In genomic region chr6:34225551-34225950, GRCh38 we compare ENCODE assay signal across 2 cellular contexts.
A peak's percentile ranks its signal among the peaks of the same experiment; 100 is the strongest.
TF ChIP-seq lines count a peak whose summit lies in the region.

No MANE protein-coding gene starts in this region.

TF ChIP-seq in GM23338, 12 proteins besides CTCF, POLR2A, EP300 and RAD21:
- TF ChIP-seq JUNB (IDR thresholded peaks at IDR 0.05; ENCODE audit: unreplicated experiment): no peak
- TF ChIP-seq NANOG (IDR thresholded peaks at IDR 0.05; ENCODE audit: borderline replicate concordance): no peak
- TF ChIP-seq CREB1 (CRISPR knock-in tag; IDR thresholded peaks at IDR 0.05; ENCODE audit: low read depth): no peak
- TF ChIP-seq ZNF331 (CRISPR knock-in tag; IDR thresholded peaks at IDR 0.05; ENCODE audit: low read depth): no peak
- TF ChIP-seq ZNF114 (CRISPR knock-in tag; IDR thresholded peaks at IDR 0.05): no peak
- TF ChIP-seq STAT1 (IDR thresholded peaks at IDR 0.05; ENCODE audit: unreplicated experiment): no peak
- no peak for TF ChIP-seq REST (IDR thresholded peaks at IDR 0.05; ENCODE audit: unreplicated experiment)
- no peak for TF ChIP-seq ETS1 (IDR thresholded peaks at IDR 0.05)

TF ChIP-seq in K562, 482 proteins besides CTCF, POLR2A, EP300 and RAD21:
- TF ChIP-seq, protein P1, sequence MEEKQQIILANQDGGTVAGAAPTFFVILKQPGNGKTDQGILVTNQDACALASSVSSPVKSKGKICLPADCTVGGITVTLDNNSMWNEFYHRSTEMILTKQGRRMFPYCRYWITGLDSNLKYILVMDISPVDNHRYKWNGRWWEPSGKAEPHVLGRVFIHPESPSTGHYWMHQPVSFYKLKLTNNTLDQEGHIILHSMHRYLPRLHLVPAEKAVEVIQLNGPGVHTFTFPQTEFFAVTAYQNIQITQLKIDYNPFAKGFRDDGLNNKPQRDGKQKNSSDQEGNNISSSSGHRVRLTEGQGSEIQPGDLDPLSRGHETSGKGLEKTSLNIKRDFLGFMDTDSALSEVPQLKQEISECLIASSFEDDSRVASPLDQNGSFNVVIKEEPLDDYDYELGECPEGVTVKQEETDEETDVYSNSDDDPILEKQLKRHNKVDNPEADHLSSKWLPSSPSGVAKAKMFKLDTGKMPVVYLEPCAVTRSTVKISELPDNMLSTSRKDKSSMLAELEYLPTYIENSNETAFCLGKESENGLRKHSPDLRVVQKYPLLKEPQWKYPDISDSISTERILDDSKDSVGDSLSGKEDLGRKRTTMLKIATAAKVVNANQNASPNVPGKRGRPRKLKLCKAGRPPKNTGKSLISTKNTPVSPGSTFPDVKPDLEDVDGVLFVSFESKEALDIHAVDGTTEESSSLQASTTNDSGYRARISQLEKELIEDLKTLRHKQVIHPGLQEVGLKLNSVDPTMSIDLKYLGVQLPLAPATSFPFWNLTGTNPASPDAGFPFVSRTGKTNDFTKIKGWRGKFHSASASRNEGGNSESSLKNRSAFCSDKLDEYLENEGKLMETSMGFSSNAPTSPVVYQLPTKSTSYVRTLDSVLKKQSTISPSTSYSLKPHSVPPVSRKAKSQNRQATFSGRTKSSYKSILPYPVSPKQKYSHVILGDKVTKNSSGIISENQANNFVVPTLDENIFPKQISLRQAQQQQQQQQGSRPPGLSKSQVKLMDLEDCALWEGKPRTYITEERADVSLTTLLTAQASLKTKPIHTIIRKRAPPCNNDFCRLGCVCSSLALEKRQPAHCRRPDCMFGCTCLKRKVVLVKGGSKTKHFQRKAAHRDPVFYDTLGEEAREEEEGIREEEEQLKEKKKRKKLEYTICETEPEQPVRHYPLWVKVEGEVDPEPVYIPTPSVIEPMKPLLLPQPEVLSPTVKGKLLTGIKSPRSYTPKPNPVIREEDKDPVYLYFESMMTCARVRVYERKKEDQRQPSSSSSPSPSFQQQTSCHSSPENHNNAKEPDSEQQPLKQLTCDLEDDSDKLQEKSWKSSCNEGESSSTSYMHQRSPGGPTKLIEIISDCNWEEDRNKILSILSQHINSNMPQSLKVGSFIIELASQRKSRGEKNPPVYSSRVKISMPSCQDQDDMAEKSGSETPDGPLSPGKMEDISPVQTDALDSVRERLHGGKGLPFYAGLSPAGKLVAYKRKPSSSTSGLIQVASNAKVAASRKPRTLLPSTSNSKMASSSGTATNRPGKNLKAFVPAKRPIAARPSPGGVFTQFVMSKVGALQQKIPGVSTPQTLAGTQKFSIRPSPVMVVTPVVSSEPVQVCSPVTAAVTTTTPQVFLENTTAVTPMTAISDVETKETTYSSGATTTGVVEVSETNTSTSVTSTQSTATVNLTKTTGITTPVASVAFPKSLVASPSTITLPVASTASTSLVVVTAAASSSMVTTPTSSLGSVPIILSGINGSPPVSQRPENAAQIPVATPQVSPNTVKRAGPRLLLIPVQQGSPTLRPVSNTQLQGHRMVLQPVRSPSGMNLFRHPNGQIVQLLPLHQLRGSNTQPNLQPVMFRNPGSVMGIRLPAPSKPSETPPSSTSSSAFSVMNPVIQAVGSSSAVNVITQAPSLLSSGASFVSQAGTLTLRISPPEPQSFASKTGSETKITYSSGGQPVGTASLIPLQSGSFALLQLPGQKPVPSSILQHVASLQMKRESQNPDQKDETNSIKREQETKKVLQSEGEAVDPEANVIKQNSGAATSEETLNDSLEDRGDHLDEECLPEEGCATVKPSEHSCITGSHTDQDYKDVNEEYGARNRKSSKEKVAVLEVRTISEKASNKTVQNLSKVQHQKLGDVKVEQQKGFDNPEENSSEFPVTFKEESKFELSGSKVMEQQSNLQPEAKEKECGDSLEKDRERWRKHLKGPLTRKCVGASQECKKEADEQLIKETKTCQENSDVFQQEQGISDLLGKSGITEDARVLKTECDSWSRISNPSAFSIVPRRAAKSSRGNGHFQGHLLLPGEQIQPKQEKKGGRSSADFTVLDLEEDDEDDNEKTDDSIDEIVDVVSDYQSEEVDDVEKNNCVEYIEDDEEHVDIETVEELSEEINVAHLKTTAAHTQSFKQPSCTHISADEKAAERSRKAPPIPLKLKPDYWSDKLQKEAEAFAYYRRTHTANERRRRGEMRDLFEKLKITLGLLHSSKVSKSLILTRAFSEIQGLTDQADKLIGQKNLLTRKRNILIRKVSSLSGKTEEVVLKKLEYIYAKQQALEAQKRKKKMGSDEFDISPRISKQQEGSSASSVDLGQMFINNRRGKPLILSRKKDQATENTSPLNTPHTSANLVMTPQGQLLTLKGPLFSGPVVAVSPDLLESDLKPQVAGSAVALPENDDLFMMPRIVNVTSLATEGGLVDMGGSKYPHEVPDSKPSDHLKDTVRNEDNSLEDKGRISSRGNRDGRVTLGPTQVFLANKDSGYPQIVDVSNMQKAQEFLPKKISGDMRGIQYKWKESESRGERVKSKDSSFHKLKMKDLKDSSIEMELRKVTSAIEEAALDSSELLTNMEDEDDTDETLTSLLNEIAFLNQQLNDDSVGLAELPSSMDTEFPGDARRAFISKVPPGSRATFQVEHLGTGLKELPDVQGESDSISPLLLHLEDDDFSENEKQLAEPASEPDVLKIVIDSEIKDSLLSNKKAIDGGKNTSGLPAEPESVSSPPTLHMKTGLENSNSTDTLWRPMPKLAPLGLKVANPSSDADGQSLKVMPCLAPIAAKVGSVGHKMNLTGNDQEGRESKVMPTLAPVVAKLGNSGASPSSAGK (IDR thresholded peaks at IDR 0.05): 0 out of 2 replicates have a peak, but pooled peaks have one; percentile 19
- TF ChIP-seq, protein P2, sequence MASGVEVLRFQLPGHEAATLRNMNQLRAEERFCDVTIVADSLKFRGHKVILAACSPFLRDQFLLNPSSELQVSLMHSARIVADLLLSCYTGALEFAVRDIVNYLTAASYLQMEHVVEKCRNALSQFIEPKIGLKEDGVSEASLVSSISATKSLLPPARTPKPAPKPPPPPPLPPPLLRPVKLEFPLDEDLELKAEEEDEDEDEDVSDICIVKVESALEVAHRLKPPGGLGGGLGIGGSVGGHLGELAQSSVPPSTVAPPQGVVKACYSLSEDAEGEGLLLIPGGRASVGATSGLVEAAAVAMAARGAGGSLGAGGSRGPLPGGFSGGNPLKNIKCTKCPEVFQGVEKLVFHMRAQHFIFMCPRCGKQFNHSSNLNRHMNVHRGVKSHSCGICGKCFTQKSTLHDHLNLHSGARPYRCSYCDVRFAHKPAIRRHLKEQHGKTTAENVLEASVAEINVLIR (CRISPR knock-in tag; IDR thresholded peaks at IDR 0.05): no peak
- TF ChIP-seq CBFB (CRISPR knock-in tag; IDR thresholded peaks at IDR 0.05): no peak
- no peak for TF ChIP-seq POLR2AphosphoS2 (IDR thresholded peaks at IDR 0.05; ENCODE audit: low read length)
- TF ChIP-seq ZBTB43 (CRISPR knock-in tag; IDR thresholded peaks at IDR 0.05): no peak
- no peak for TF ChIP-seq MYBL2 (IDR thresholded peaks at IDR 0.05; ENCODE audit: low read depth)
- no peak for TF ChIP-seq MYBL2 (CRISPR knock-in tag; IDR thresholded peaks at IDR 0.05; ENCODE audit: borderline replicate concordance)
- no peak for TF ChIP-seq ZNF224 (CRISPR knock-in tag; IDR thresholded peaks at IDR 0.05)
- TF ChIP-seq TEAD1 (CRISPR knock-in tag; IDR thresholded peaks at IDR 0.05): no peak
- no peak for TF ChIP-seq PTRF (tag; IDR thresholded peaks at IDR 0.05)
- TF ChIP-seq CBFA2T3 (IDR thresholded peaks at IDR 0.05): 0 out of 2 replicates have a peak, but pooled peaks have one; percentile 14
- TF ChIP-seq HNRNPH1 (optimal IDR thresholded peaks at IDR 0.05; ENCODE audit: low read depth, low read length): no peak
- TF ChIP-seq ARID1B (IDR thresholded peaks at IDR 0.05): 0 out of 2 replicates have a peak, but pooled peaks have one; percentile 9
- TF ChIP-seq KDM1A (IDR thresholded peaks at IDR 0.05): 0 out of 4 replicates have a peak, but pooled peaks of 1 of the 2 experiments have one; percentile 7
- TF ChIP-seq C11orf30 (IDR thresholded peaks at IDR 0.05; ENCODE audit: low read depth): 0 out of 2 replicates have a peak, but pooled peaks have one; percentile 48
- no peak for TF ChIP-seq HDGF (IDR thresholded peaks at IDR 0.05)
- peak; percentile 33; the same call in 1 of the 2 replicates for TF ChIP-seq ZNF316 (IDR thresholded peaks at IDR 0.05)
- no peak for TF ChIP-seq ZNF134 (CRISPR knock-in tag; conservative IDR thresholded peaks at IDR 0.05)
- TF ChIP-seq, protein P3, sequence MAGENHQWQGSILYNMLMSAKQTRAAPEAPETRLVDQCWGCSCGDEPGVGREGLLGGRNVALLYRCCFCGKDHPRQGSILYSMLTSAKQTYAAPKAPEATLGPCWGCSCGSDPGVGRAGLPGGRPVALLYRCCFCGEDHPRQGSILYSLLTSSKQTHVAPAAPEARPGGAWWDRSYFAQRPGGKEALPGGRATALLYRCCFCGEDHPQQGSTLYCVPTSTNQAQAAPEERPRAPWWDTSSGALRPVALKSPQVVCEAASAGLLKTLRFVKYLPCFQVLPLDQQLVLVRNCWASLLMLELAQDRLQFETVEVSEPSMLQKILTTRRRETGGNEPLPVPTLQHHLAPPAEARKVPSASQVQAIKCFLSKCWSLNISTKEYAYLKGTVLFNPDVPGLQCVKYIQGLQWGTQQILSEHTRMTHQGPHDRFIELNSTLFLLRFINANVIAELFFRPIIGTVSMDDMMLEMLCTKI (IDR thresholded peaks at IDR 0.05; ENCODE audit: partially characterized antibody): no peak
